21 cellular contexts compared by ENCODE assay signal in the genomic region with DNA sequence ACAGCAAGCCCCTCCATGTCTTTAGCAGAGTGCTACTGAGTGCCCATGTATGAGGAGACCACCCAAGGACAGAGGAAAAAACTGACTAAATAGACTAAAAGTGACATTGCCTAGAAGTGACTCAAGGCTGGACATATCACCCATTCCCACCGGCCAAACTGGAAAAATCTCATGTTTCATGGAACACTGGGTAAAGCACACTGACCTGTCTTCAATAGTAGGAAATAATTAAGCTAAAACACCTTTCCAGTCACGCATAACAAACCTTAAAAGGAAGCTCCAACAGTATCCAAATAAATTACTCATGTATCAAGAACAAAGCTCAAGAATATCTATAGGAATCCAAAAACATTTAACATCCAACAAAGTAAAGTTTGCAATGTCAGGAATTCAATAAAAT.
DNase-seq lines count a peak whose midpoint lies in the region; ATAC-seq and TF ChIP-seq lines count a peak whose summit lies in the region.
"Had no signal": no experiment of that assay in that cellular context is flagged by ENCODE, and none has a peak within 500 bp of the region (broad histone marks: within the 10 kb centered on the region; RNA-seq: fewer than 3 reads in every experiment).

No MANE protein-coding gene starts in this region.

- H3K4me3 ChIP-seq in epithelial cell of proximal tubule (ENCODE audit: low read depth, low read length) = no peak overlapping the region
- H3K4me3 ChIP-seq in Caco-2 (ENCODE audit: low read depth, low read length) = no peak overlapping the region

- H3K4me3 Mint-ChIP-seq in neural crest cell (no peak overlapping the region), Caco-2 (ENCODE audit: unreplicated experiment) (no peak overlapping the region)
- H3K4me3 Mint-ChIP-seq: CD4-positive, CD25-positive, alpha-beta regulatory T cell; CD8-positive, alpha-beta memory T cell; HFFc6 had no signal

- no TSS peak for BruUV-seq in Caco-2 (replicated peaks; lab: Mats Ljungman, UMichigan)

- H3K27me3 Mint-ChIP-seq in neural crest cell (ENCODE audit: low read depth) (no peaks in the 10 kb centered on the region), Caco-2 (ENCODE audit: insufficient read depth, unreplicated experiment) (peaks cover 5% of the 10 kb centered on the region)
- H3K27me3 Mint-ChIP-seq: CD4-positive, CD25-positive, alpha-beta regulatory T cell had no signal

- H3K36me3 Mint-ChIP-seq in neural crest cell (ENCODE audit: low read depth) (peaks cover 10% of the 10 kb centered on the region), Caco-2 (ENCODE audit: insufficient read depth, unreplicated experiment) (no peaks in the 10 kb centered on the region)
- H3K36me3 Mint-ChIP-seq: CD4-positive, CD25-positive, alpha-beta regulatory T cell had no signal

- CTCF ChIA-PET in Caco-2 (lab: Charles Lee) = no interaction called here

- ATAC-seq in HG03159 (IDR thresholded peaks at IDR 0.05; ENCODE audit: unreplicated experiment) (no peak), HG02610 (IDR thresholded peaks at IDR 0.05; ENCODE audit: unreplicated experiment) (no peak)
- ATAC-seq: HCT116 had no signal

- peak overlapping the region; percentile 29 for H3K27ac Mint-ChIP-seq in neural crest cell (ENCODE audit: unreplicated experiment)
- no peak overlapping the region for H3K27ac Mint-ChIP-seq in Caco-2 (ENCODE audit: unreplicated experiment)
- H3K27ac Mint-ChIP-seq: CD4-positive, CD25-positive, alpha-beta regulatory T cell; CD8-positive, alpha-beta memory T cell; HFFc6 had no signal

- no peaks in the 10 kb centered on the region for H3K36me3 ChIP-seq in Caco-2 (ENCODE audit: control insufficient read depth, insufficient read depth, low read length)
- H3K36me3 ChIP-seq: BE2C had no signal

- intact Hi-C loops in Caco-2 (cut with micrococcal nuclease; ENCODE audit: unreplicated experiment) = no loop called here

- H3K9me3 Mint-ChIP-seq in neural crest cell (peaks cover 13% of the 10 kb centered on the region), Caco-2 (ENCODE audit: unreplicated experiment) (peaks cover 24% of the 10 kb centered on the region)

- H3K9me3 ChIP-seq in Caco-2 = no peaks in the 10 kb centered on the region
- H3K9me3 ChIP-seq: BE2C had no signal

- DNase-seq in HK-2 (ENCODE audit: unreplicated experiment) = peak; percentile 5
- DNase-seq in epithelial cell of proximal tubule (ENCODE audit: low read depth) = peak; percentile 66
- DNase-seq in kidney tubule cell (ENCODE audit: low spot score) = peak; percentile 82
- DNase-seq in neural crest cell (ENCODE audit: low read depth, low spot score) = no peak
- DNase-seq in Caco-2 = no peak
- DNase-seq in hypothalamus (lab: John Stamatoyannopoulos, UW) = no peak
- DNase-seq: ACHN; BE2C; C1 segment of cervical spinal cord; CD4-positive, CD25-positive, alpha-beta regulatory T cell; CD8-positive, alpha-beta memory T cell; COR-L47; DMS 273 treated with DMSO at 0.1 percent for 48 hours; DMS79; GDM1; GOT3; H7; HFFc6 had no signal

- POLR2A ChIA-PET in Caco-2 (lab: Charles Lee) = no interaction called here

- H3K4me1 Mint-ChIP-seq in neural crest cell (no peaks in the 10 kb centered on the region), Caco-2 (ENCODE audit: low read depth, unreplicated experiment) (no peaks in the 10 kb centered on the region)
- H3K4me1 Mint-ChIP-seq: CD4-positive, CD25-positive, alpha-beta regulatory T cell; CD8-positive, alpha-beta memory T cell had no signal

- no peaks in the 10 kb centered on the region for H3K27me3 ChIP-seq in Caco-2 (replicated peaks; ENCODE audit: control insufficient read depth, insufficient read depth, low read length)
- H3K27me3 ChIP-seq: BE2C had no signal

- no peaks in the 10 kb centered on the region for H3K4me1 ChIP-seq in Caco-2
- H3K4me1 ChIP-seq: BE2C had no signal

- no peak for TF ChIP-seq CTCF in epithelial cell of proximal tubule (conservative IDR thresholded peaks at IDR 0.05; ENCODE audit: low read depth, low read length)
- no peak for TF ChIP-seq CTCF in neural crest cell (conservative IDR thresholded peaks at IDR 0.05)
- no peak for TF ChIP-seq CTCF in Caco-2 (IDR thresholded peaks at IDR 0.05; ENCODE audit: insufficient read depth in 1 of 2, low read depth in 1 of 2, low read length in 1 of 2, severe bottlenecking in 1 of 2, unreplicated experiment in 1 of 2)

Comparison
In these comparisons a context has a peak if more than half of its experiments do, and no peak if none do; other contexts are left out.
1. DNase-seq: peak in HK-2 (single experiment), epithelial cell of proximal tubule (single experiment) and kidney tubule cell (single experiment); none in neural crest cell (single experiment), Caco-2 (0 of 2) and hypothalamus (0 of 51).